21 cellular contexts compared by ENCODE assay signal in genomic region chr6:89536230-89536629, GRCh38.
DNase-seq lines count a peak whose midpoint lies in the region; ATAC-seq, FAIRE-seq and TF ChIP-seq lines count a peak whose summit lies in the region.
"Had no signal": no experiment of that assay in that cellular context is flagged by ENCODE, and none has a peak within 500 bp of the region (broad histone marks: within the 10 kb centered on the region; RNA-seq: fewer than 3 reads in every experiment).

No MANE protein-coding gene starts in this region.

- SMC1A ChIA-PET in GM12878 (lab: Charles Lee; ENCODE audit: uncharacterized antibody, unreplicated experiment): interaction anchor here (1.2 kb wide), 1 partner anchor 9 kb away, joined by 4 read pairs; no protein-coding TSS in a partner anchor

- CTCF ChIA-PET in GM12878 (lab: Yijun Ruan, JAX): no interaction called here

- in situ Hi-C loops in GM12878 (cut with MboI): no loop called here

- WGBS in GM12878 (ENCODE audit: insufficient coverage, insufficient replicate concordance, low lambda C conversion rate, missing lambda C conversion rate): 49% methylated on average over 5 of the region's 5 CpGs
- no CpG with 5 or more reads among the region's 5 CpGs for WGBS in mesendoderm (ENCODE audit: extremely low coverage, insufficient coverage, low lambda C conversion rate)

- H3K79me1 ChIP-seq in mesendoderm (ENCODE audit: low read length): no peaks in the 10 kb centered on the region

- no peak overlapping the region for H4K8ac ChIP-seq in mesendoderm (ENCODE audit: low read depth, low read length)

- H3K27me3 ChIP-seq in GM12878 (replicated peaks in 1 of 2; ENCODE audit: control insufficient read depth in 2 of 2, insufficient read depth in 2 of 2, low read length in 1 of 2) (no peaks in the 10 kb centered on the region), mesendoderm (ENCODE audit: insufficient read depth, low read length, poor library complexity) (no peaks in the 10 kb centered on the region)
- H3K27me3 ChIP-seq: breast epithelium had no signal

- H2BK15ac ChIP-seq in mesendoderm (replicated peaks; ENCODE audit: low read depth): no peak overlapping the region

- no peaks in the 10 kb centered on the region for H4K20me1 ChIP-seq in GM12878 (ENCODE audit: control insufficient read depth, insufficient read depth)

- H2AK5ac ChIP-seq in mesendoderm (ENCODE audit: low read length): no peak overlapping the region

- H3K27ac ChIP-seq in GM12878 (ENCODE audit: control insufficient read depth, insufficient read depth): no peak overlapping the region
- no peak overlapping the region for H3K27ac ChIP-seq in mesendoderm (ENCODE audit: low read depth, low read length)
- H3K27ac ChIP-seq in substantia nigra (ENCODE audit: low read depth, low read length, poor library complexity, severe bottlenecking): no peak overlapping the region
- H3K27ac ChIP-seq: breast epithelium, skin epidermis had no signal

- intact Hi-C loops in GM12878 (cut with micrococcal nuclease; ENCODE audit: unreplicated experiment): no loop called here

- H3K4me3 ChIP-seq in GM12878: no peak overlapping the region
- no peak overlapping the region for H3K4me3 ChIP-seq in mesendoderm (ENCODE audit: low read length)
- H3K4me3 ChIP-seq: breast epithelium, skin epidermis had no signal

- no peak for TF ChIP-seq EP300 in GM12878 (IDR thresholded peaks at IDR 0.05; ENCODE audit: borderline replicate concordance in 1 of 2, control insufficient read depth in 1 of 2, low read depth in 2 of 2, low read length in 2 of 2)

- H3K36me3 ChIP-seq in GM12878 (ENCODE audit: control insufficient read depth in 2 of 2, insufficient read depth in 2 of 2, low read length in 1 of 2) (no peaks in the 10 kb centered on the region), mesendoderm (ENCODE audit: control insufficient read depth, insufficient read depth, low read length) (no peaks in the 10 kb centered on the region)
- H3K36me3 ChIP-seq: breast epithelium had no signal

- H3K56ac ChIP-seq in mesendoderm (ENCODE audit: low read length): no peak overlapping the region

- DNase-seq in ELR (ENCODE audit: low read depth): peak; percentile 2
- DNase-seq in NCI-H146 treated with DMSO at 0.1 percent for 48 hours (lab: John Stamatoyannopoulos, UW; ENCODE audit: unreplicated experiment): peak; percentile 64
- no peak for DNase-seq in GM12878 (ENCODE audit: low read depth, low spot score)
- DNase-seq in mesendoderm: peak; percentile 77
- no peak for DNase-seq in substantia nigra (lab: John Stamatoyannopoulos, UW)
- no peak for DNase-seq in GM19239 (ENCODE audit: insufficient read length, low spot score)
- DNase-seq in Ammon's horn (ENCODE audit: low spot score): no peak
- no peak for DNase-seq in 8988T
- DNase-seq: activated CD4-positive, CD25-positive, alpha-beta regulatory T cell; activated naive CD8-positive, alpha-beta T cell treated with anti-CD3 and anti-CD28 coated beads for 36 hours; activated T-cell treated with anti-CD3 and anti-CD28 coated beads, Interleukin-2, amount 50 U/mL, for 48 hours; dermis blood vessel endothelial cell; mammary epithelial cell; natural killer cell; NCI-H1694 treated with DMSO at 0.1 percent for 48 hours; NCI-H446; stimulated activated CD4-positive, alpha-beta T cell treated with anti-CD3 and anti-CD28 coated beads, Interleukin-4, amount 100 ng/mL, for 4 hours had no signal

- H3K18ac ChIP-seq in mesendoderm (ENCODE audit: low read length): no peak overlapping the region

- FAIRE-seq in GM12878 (lab: Jason Lieb, UNC): no peak
- no peak for FAIRE-seq in GM19239 (lab: Jason Lieb, UNC)

- H4K5ac ChIP-seq in mesendoderm (ENCODE audit: low read length): no peak overlapping the region

- H3K4me1 ChIP-seq in GM12878 (ENCODE audit: control insufficient read depth, insufficient read depth, low read length) (no peaks in the 10 kb centered on the region), mesendoderm (ENCODE audit: control insufficient read depth, low read depth, low read length) (no peaks in the 10 kb centered on the region)
- H3K4me1 ChIP-seq: breast epithelium had no signal

- no TSS peak for BruUV-seq in GM12878 (replicated peaks; lab: Mats Ljungman, UMichigan)

- TF ChIP-seq POLR2A in GM12878 (IDR thresholded peaks at IDR 0.05; ENCODE audit: low read depth, low read length): no peak

- no peak for TF ChIP-seq RAD21 in GM12878 (IDR thresholded peaks at IDR 0.05; ENCODE audit: insufficient read depth, low read depth, low read length)

- H3K9ac ChIP-seq in GM12878 (ENCODE audit: control insufficient read depth, insufficient read depth, low read length) (no peak overlapping the region), mesendoderm (ENCODE audit: low read length) (no peak overlapping the region)

- peak; percentile 26; the same call in 1 of the 3 replicates for ATAC-seq in GM12878
- ATAC-seq: esophagus mucosa, natural killer cell, Right ventricle myocardium inferior had no signal

- POLR2A ChIA-PET in GM12878 (lab: Charles Lee): no interaction called here

- no peak overlapping the region for H2BK120ac ChIP-seq in mesendoderm (ENCODE audit: low read depth, low read length)

- no peak overlapping the region for H2BK5ac ChIP-seq in mesendoderm (ENCODE audit: low read length)

- no peak overlapping the region for H2AFZ ChIP-seq in GM12878 (ENCODE audit: control insufficient read depth, low read depth, low read length)

- H3K9me3 ChIP-seq in GM12878 (replicated peaks; ENCODE audit: control insufficient read depth, insufficient read depth, low read length): no peaks in the 10 kb centered on the region
- H3K9me3 ChIP-seq: breast epithelium had no signal

- H3K4me2 ChIP-seq in GM12878 (ENCODE audit: control insufficient read depth, insufficient read depth): no peak overlapping the region
- H3K4me2 ChIP-seq in mesendoderm (ENCODE audit: low read length): no peak overlapping the region

- TF ChIP-seq CTCF in GM12878 (IDR thresholded peaks at IDR 0.05 in 2 of 3, conservative IDR thresholded peaks at IDR 0.05 in 1 of 3; ENCODE audit: control insufficient read depth in 2 of 3, extremely low read depth in 1 of 3, insufficient read depth in 1 of 3, low read depth in 3 of 3, low read length in 3 of 3): no peak

- RAD21 ChIA-PET in GM12878 (lab: Charles Lee; ENCODE audit: unreplicated experiment): no interaction called here

- H3K4ac ChIP-seq in mesendoderm (ENCODE audit: low read depth, low read length): no peak overlapping the region

- no peak overlapping the region for H3K23ac ChIP-seq in mesendoderm (ENCODE audit: low read length)

- H3K79me2 ChIP-seq in GM12878 (ENCODE audit: control insufficient read depth, insufficient read depth, low read length) (no peaks in the 10 kb centered on the region), mesendoderm (ENCODE audit: control insufficient read depth, insufficient read depth, low read length) (no peaks in the 10 kb centered on the region)

TF ChIP-seq in GM12878, 131 proteins besides CTCF, POLR2A, EP300 and RAD21 (continues in another document):
- TF ChIP-seq JUND (IDR thresholded peaks at IDR 0.05; ENCODE audit: low read depth, low read length): no peak
- TF ChIP-seq, protein P1, sequence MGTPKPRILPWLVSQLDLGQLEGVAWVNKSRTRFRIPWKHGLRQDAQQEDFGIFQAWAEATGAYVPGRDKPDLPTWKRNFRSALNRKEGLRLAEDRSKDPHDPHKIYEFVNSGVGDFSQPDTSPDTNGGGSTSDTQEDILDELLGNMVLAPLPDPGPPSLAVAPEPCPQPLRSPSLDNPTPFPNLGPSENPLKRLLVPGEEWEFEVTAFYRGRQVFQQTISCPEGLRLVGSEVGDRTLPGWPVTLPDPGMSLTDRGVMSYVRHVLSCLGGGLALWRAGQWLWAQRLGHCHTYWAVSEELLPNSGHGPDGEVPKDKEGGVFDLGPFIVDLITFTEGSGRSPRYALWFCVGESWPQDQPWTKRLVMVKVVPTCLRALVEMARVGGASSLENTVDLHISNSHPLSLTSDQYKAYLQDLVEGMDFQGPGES (IDR thresholded peaks at IDR 0.05): no peak
- TF ChIP-seq CREM (IDR thresholded peaks at IDR 0.05; ENCODE audit: low read depth): no peak
- TF ChIP-seq STAT3 (IDR thresholded peaks at IDR 0.05; ENCODE audit: low read depth, low read length): no peak
- TF ChIP-seq CBX5 (IDR thresholded peaks at IDR 0.05; ENCODE audit: low read depth): no peak
- no peak for TF ChIP-seq RFX5 (IDR thresholded peaks at IDR 0.05; ENCODE audit: low read depth, low read length)
- TF ChIP-seq E2F8 (IDR thresholded peaks at IDR 0.05; ENCODE audit: low read depth, partially characterized antibody): no peak
- no peak for TF ChIP-seq PBX3 (IDR thresholded peaks at IDR 0.05; ENCODE audit: insufficient replicate concordance, low read depth, low read length)

Comparison
In these comparisons a context has a peak if more than half of its experiments do, and no peak if none do; other contexts are left out.
1. DNase-seq: peak in ELR (single experiment), NCI-H146 treated with DMSO at 0.1 percent for 48 hours (single experiment) and mesendoderm (single experiment); none in GM12878 (single experiment), substantia nigra (0 of 49), GM19239 (single experiment), Ammon's horn (single experiment) and 8988T (single experiment).